Comparison of ENCODE assay signal across 26 cellular contexts in the genomic region with DNA sequence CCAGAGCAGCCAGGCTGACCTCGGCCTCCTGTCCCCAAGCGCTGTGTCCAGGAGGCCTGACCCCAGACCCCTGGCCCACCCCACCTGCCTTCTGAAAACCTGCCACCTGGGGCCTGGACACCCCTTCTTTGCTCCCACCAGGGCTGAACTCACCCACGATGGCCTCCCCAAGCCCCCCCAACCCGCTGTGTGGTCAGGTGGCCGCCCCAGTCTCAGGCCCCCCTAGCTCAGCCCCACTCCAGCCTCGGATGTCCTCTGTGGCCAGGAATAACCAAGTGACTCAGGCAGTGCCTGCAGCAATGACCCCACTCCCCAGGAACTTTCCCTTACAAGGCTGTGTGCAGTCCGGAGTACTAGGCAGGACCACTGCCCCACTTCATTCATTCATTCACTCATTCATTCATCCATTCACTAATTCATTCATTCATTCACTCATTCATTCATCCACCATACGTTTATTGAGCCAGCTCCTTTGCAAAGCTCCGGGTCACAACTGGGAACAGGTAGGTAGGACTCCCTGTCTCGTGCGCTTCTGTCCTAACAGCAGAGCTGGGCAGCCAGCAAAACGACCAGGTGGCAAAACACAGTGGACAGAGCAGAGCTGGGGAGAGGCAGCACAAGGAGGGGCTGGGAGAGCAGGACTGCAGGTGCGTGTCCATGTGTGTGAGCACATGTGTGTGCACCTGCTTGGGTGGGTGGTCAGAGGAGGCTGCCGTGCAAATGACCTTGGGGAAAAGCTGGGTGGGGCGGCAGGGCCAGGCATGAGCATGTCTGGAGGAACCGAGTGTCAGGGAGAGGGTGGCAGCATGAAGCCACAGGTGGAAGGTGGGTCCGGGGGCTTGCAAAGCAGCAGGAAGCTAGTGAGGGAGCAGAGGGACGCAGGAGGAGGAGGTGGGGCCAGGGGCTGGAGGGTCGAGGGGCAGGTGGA.
A peak's percentile ranks its signal among the peaks of the same experiment; 100 is the strongest.
DNase-seq lines count a peak whose midpoint lies in the region; ATAC-seq, FAIRE-seq and TF ChIP-seq lines count a peak whose summit lies in the region.
"Had no signal": no experiment of that assay in that cellular context is flagged by ENCODE, and none has a peak within 500 bp of the region (broad histone marks: within the 10 kb centered on the region; RNA-seq: fewer than 3 reads in every experiment).

No MANE protein-coding gene starts in this region.

- DNase-seq in Caco-2 (peak in 1 of 2 experiments; percentile 62), NCI-H526 treated with DMSO at 0.1 percent for 48 hours (lab: John Stamatoyannopoulos, UW) (peak; percentile 22), endodermal cell (no peak), osteoblast (ENCODE audit: insufficient read length, low spot score, missing footprints) (peak; percentile 82), DMS 273 (lab: John Stamatoyannopoulos, UW; ENCODE audit: unreplicated experiment) (no peak), HTR-8/SVneo (ENCODE audit: insufficient read length, low spot score) (no peak), AG20443 (ENCODE audit: low spot score) (no peak)
- DNase-seq: activated CD4-positive, alpha-beta T cell treated with anti-CD3 and anti-CD28 coated beads, Interleukin-2, amount 10 ng/mL, durations not matched to agents 24 days and 14 days; activated CD8-positive, alpha-beta memory T cell treated with anti-CD3 and anti-CD28 coated beads, Interleukin-2, amount 10 ng/mL, durations not matched to agents 7 days and 5 days; activated naive CD4-positive, alpha-beta T cell treated with anti-CD3 and anti-CD28 coated beads, Interleukin-2, amount 10 ng/mL, durations not matched to agents 7 days and 5 days; activated T-cell treated with anti-CD3 and anti-CD28 coated beads, Interleukin-2, amount 50 U/mL, for 48 hours; CD4-positive, CD25-positive, alpha-beta regulatory T cell; DMS153; effector CD8-positive, alpha-beta T cell; KG1; NCI-H2081 treated with DMSO at 0.1 percent for 48 hours; testis had no signal

- H3K4me1 ChIP-seq in Caco-2 (peaks cover 61% of the 10 kb centered on the region), endodermal cell (ENCODE audit: control insufficient read depth, insufficient read depth, low read length) (no peaks in the 10 kb centered on the region), osteoblast (ENCODE audit: insufficient read depth, low read length) (peaks cover 12% of the 10 kb centered on the region)

- ATAC-seq in HG02588 (IDR thresholded peaks at IDR 0.05; ENCODE audit: unreplicated experiment): no peak
- ATAC-seq: activated CD8-positive, alpha-beta memory T cell treated with anti-CD3 and anti-CD28 coated beads, Interleukin-2, amount 10 ng/mL, durations not matched to agents 7 days and 5 days had no signal

- H3K4me2 ChIP-seq in osteoblast (ENCODE audit: insufficient read depth, low read length): no peak overlapping the region

- CTCF ChIA-PET in Caco-2 (lab: Charles Lee): interaction anchor here (0.5 to 3.2 kb wide), 21 partner anchors 9 to 897 kb away, joined by 3 to 87 read pairs (median 5); partner anchors contain the start of genes CBX4, CBX8 and GAA

- H3K27ac ChIP-seq in endodermal cell (ENCODE audit: low read depth, low read length) (no peak overlapping the region), osteoblast (ENCODE audit: low read depth, low read length) (no peak overlapping the region)
- H3K27ac ChIP-seq: colonic mucosa, neutrophil, prostate gland, testis, vagina had no signal

- intact Hi-C loops in Caco-2 (cut with micrococcal nuclease; ENCODE audit: unreplicated experiment): loop anchor here (5.0 kb wide), 2 partner anchors 57 to 118 kb away; partner anchors contain the start of gene CBX8

- H3K9me3 Mint-ChIP-seq in Caco-2 (ENCODE audit: unreplicated experiment) (no peaks in the 10 kb centered on the region), endodermal cell (no peaks in the 10 kb centered on the region)
- H3K9me3 Mint-ChIP-seq: activated CD4-positive, alpha-beta T cell treated with anti-CD3 and anti-CD28 coated beads, Interleukin-2, amount 10 ng/mL, durations not matched to agents 24 days and 14 days; activated naive CD4-positive, alpha-beta T cell treated with anti-CD3 and anti-CD28 coated beads, Interleukin-2, amount 10 ng/mL, durations not matched to agents 7 days and 5 days; CD4-positive, CD25-positive, alpha-beta regulatory T cell; T-helper 2 cell treated with Interferon-gamma antibody and Interleukin-4, amounts not matched to agents 5 μg/mL and 100 μg/mL, for 36 hours had no signal

- no peak overlapping the region for H3K4me3 ChIP-seq in Caco-2 (ENCODE audit: low read depth, low read length)
- no peak overlapping the region for H3K4me3 ChIP-seq in endodermal cell (ENCODE audit: low read length)
- no peak overlapping the region for H3K4me3 ChIP-seq in osteoblast (ENCODE audit: insufficient read depth, low read length)
- H3K4me3 ChIP-seq: colonic mucosa, MG63, prostate gland, testis, vagina had no signal

- H3K4me1 Mint-ChIP-seq in Caco-2 (ENCODE audit: low read depth, unreplicated experiment): peaks cover 22% of the 10 kb centered on the region
- no peaks in the 10 kb centered on the region for H3K4me1 Mint-ChIP-seq in endodermal cell
- H3K4me1 Mint-ChIP-seq: activated CD4-positive, alpha-beta T cell treated with anti-CD3 and anti-CD28 coated beads, Interleukin-2, amount 10 ng/mL, durations not matched to agents 24 days and 14 days; activated naive CD4-positive, alpha-beta T cell treated with anti-CD3 and anti-CD28 coated beads, Interleukin-2, amount 10 ng/mL, durations not matched to agents 7 days and 5 days; CD4-positive, CD25-positive, alpha-beta regulatory T cell had no signal

- H3K36me3 ChIP-seq in Caco-2 (ENCODE audit: control insufficient read depth, insufficient read depth, low read length): no peaks in the 10 kb centered on the region
- no peaks in the 10 kb centered on the region for H3K36me3 ChIP-seq in endodermal cell (ENCODE audit: control insufficient read depth, insufficient read depth, low read length)
- no peaks in the 10 kb centered on the region for H3K36me3 ChIP-seq in osteoblast (ENCODE audit: insufficient read depth, low read length)
- H3K36me3 ChIP-seq: colonic mucosa, MG63, neutrophil, prostate gland, vagina had no signal

- H3K9me3 ChIP-seq in Caco-2: no peaks in the 10 kb centered on the region
- H3K9me3 ChIP-seq in endodermal cell (ENCODE audit: control insufficient read depth, low read length): no peaks in the 10 kb centered on the region
- no peaks in the 10 kb centered on the region for H3K9me3 ChIP-seq in osteoblast (ENCODE audit: low read depth, low read length)
- H3K9me3 ChIP-seq: colonic mucosa, MG63, neutrophil, prostate gland, testis, vagina had no signal

- H3K27ac Mint-ChIP-seq in Caco-2 (ENCODE audit: unreplicated experiment) (peak overlapping the region; percentile 98), endodermal cell (peak overlapping the region; percentile 28)
- H3K27ac Mint-ChIP-seq: activated CD4-positive, alpha-beta T cell treated with anti-CD3 and anti-CD28 coated beads, Interleukin-2, amount 10 ng/mL, durations not matched to agents 24 days and 14 days; activated CD8-positive, alpha-beta memory T cell treated with anti-CD3 and anti-CD28 coated beads, Interleukin-2, amount 10 ng/mL, durations not matched to agents 7 days and 5 days; activated naive CD4-positive, alpha-beta T cell treated with anti-CD3 and anti-CD28 coated beads, Interleukin-2, amount 10 ng/mL, durations not matched to agents 7 days and 5 days; T-helper 2 cell treated with Interferon-gamma antibody and Interleukin-4, amounts not matched to agents 5 μg/mL and 100 μg/mL, for 36 hours had no signal

- POLR2A ChIA-PET in Caco-2 (lab: Charles Lee): interaction anchor here (0.8 to 3.8 kb wide), 10 partner anchors 11 to 118 kb away, joined by 3 to 174 read pairs (median 6); partner anchors contain the start of genes CBX4 and CBX8

- TSS peak; percentile 87 for BruUV-seq in Caco-2 (replicated peaks; lab: Mats Ljungman, UMichigan)

- H3K4me3 Mint-ChIP-seq in Caco-2 (ENCODE audit: unreplicated experiment) (peak overlapping the region; percentile 52), endodermal cell (no peak overlapping the region)
- H3K4me3 Mint-ChIP-seq: activated CD4-positive, alpha-beta T cell treated with anti-CD3 and anti-CD28 coated beads, Interleukin-2, amount 10 ng/mL, durations not matched to agents 24 days and 14 days; activated CD8-positive, alpha-beta memory T cell treated with anti-CD3 and anti-CD28 coated beads, Interleukin-2, amount 10 ng/mL, durations not matched to agents 7 days and 5 days; activated naive CD4-positive, alpha-beta T cell treated with anti-CD3 and anti-CD28 coated beads, Interleukin-2, amount 10 ng/mL, durations not matched to agents 7 days and 5 days; CD4-positive, CD25-positive, alpha-beta regulatory T cell; T-helper 2 cell treated with Interferon-gamma antibody and Interleukin-4, amounts not matched to agents 5 μg/mL and 100 μg/mL, for 36 hours had no signal

- no peaks in the 10 kb centered on the region for H3K79me2 ChIP-seq in osteoblast (ENCODE audit: insufficient read depth, low read length)

- H3K27me3 ChIP-seq in Caco-2 (replicated peaks; ENCODE audit: control insufficient read depth, insufficient read depth, low read length) (no peaks in the 10 kb centered on the region), endodermal cell (ENCODE audit: control insufficient read depth, insufficient read depth, low read length, poor library complexity, severe bottlenecking) (no peaks in the 10 kb centered on the region), osteoblast (ENCODE audit: insufficient read depth, low read length) (peaks cover 15% of the 10 kb centered on the region)
- H3K27me3 ChIP-seq: colonic mucosa, MG63, testis, vagina had no signal

- WGBS in endodermal cell (ENCODE audit: insufficient coverage in 1 of 2, insufficient read length in 1 of 2), 2 experiments: 86 to 89% methylated on average over 11 to 19 of the region's 19 CpGs

- no peak for TF ChIP-seq CTCF in Caco-2 (IDR thresholded peaks at IDR 0.05; ENCODE audit: insufficient read depth in 1 of 2, low read depth in 1 of 2, low read length in 1 of 2, severe bottlenecking in 1 of 2, unreplicated experiment in 1 of 2)
- TF ChIP-seq CTCF in endodermal cell (conservative IDR thresholded peaks at IDR 0.05): no peak
- no peak for TF ChIP-seq CTCF in osteoblast (IDR thresholded peaks at IDR 0.05; ENCODE audit: extremely low read depth, low read depth, low read length)

- no peak for FAIRE-seq in HTR-8/SVneo (lab: Jason Lieb, UNC)
- FAIRE-seq: bronchial epithelial cell, H54 had no signal

- peaks cover 4% of the 10 kb centered on the region for H4K20me1 ChIP-seq in osteoblast (ENCODE audit: insufficient read depth, low read length)

- H3K36me3 Mint-ChIP-seq in Caco-2 (ENCODE audit: insufficient read depth, unreplicated experiment) (no peaks in the 10 kb centered on the region), endodermal cell (ENCODE audit: low read depth) (no peaks in the 10 kb centered on the region)
- H3K36me3 Mint-ChIP-seq: activated CD8-positive, alpha-beta memory T cell treated with anti-CD3 and anti-CD28 coated beads, Interleukin-2, amount 10 ng/mL, durations not matched to agents 7 days and 5 days; activated naive CD4-positive, alpha-beta T cell treated with anti-CD3 and anti-CD28 coated beads, Interleukin-2, amount 10 ng/mL, durations not matched to agents 7 days and 5 days; CD4-positive, CD25-positive, alpha-beta regulatory T cell had no signal

- no peak overlapping the region for H2AFZ ChIP-seq in osteoblast (ENCODE audit: low read length)

- H3K27me3 Mint-ChIP-seq in Caco-2 (ENCODE audit: insufficient read depth, unreplicated experiment) (no peaks in the 10 kb centered on the region), endodermal cell (ENCODE audit: insufficient read depth) (peaks cover 3% of the 10 kb centered on the region)

- no peak overlapping the region for H3K9ac ChIP-seq in endodermal cell (ENCODE audit: extremely low read depth, low read length, poor library complexity, severe bottlenecking)

Comparison
In these comparisons a context has a peak if more than half of its experiments do, and no peak if none do; other contexts are left out.
1. DNase-seq: peak in NCI-H526 treated with DMSO at 0.1 percent for 48 hours (single experiment) and osteoblast (single experiment); none in endodermal cell (single experiment), DMS 273 (single experiment), HTR-8/SVneo (single experiment) and AG20443 (single experiment).